Comparison of ENCODE assay signal across 13 cellular contexts in genomic region chrX:123570011-123570590, GRCh38.
"Had no signal": no experiment of that assay in that cellular context is flagged by ENCODE, and none has a peak within 500 bp of the region (broad histone marks: within the 10 kb centered on the region; RNA-seq: fewer than 3 reads in every experiment).

No MANE protein-coding gene starts in this region.

- DNase-seq: activated CD4-positive, alpha-beta T cell treated with anti-CD3 and anti-CD28 coated beads, Interleukin-2, amount 50 U/mL, for 48 hours; activated gamma-delta T cell; effector CD8-positive, alpha-beta T cell; immature natural killer cell; lower lobe of right lung; spleen; stimulated activated CD4-positive, alpha-beta T cell treated with anti-CD3 and anti-CD28 coated beads, Interleukin-4, amount 100 ng/mL, for 4 hours; testis had no signal

- H3K27ac Mint-ChIP-seq: activated naive CD4-positive, alpha-beta T cell treated with anti-CD3 and anti-CD28 coated beads, Interleukin-2, amount 50 U/mL, for 24 hours; dendritic cell treated with granulocyte-macrophage colony-stimulating factor and Interleukin-4, amounts not matched to agents 40 ng/mL and 50 ng/mL, for 4 days; immature natural killer cell; natural killer cell treated with Interleukin-12 subunit alpha and Interleukin-12 subunit beta and Interleukin-15 and Interleukin-18, amount 100 ng/mL, for 72 hours; stimulated activated memory B cell treated with anti-CD40 and anti-IgM and Interleukin-4, amounts not matched to agents 10 μg/mL and 1 μg/mL and 100 μg/mL, for 72 hours had no signal

- H3K27me3 ChIP-seq: ascending aorta, spleen, testis had no signal

- H3K4me3 Mint-ChIP-seq: activated naive CD4-positive, alpha-beta T cell treated with anti-CD3 and anti-CD28 coated beads, Interleukin-2, amount 50 U/mL, for 24 hours; dendritic cell treated with granulocyte-macrophage colony-stimulating factor and Interleukin-4, amounts not matched to agents 40 ng/mL and 50 ng/mL, for 4 days; immature natural killer cell; natural killer cell treated with Interleukin-12 subunit alpha and Interleukin-12 subunit beta and Interleukin-15 and Interleukin-18, amount 100 ng/mL, for 72 hours; stimulated activated memory B cell treated with anti-CD40 and anti-IgM and Interleukin-4, amounts not matched to agents 10 μg/mL and 1 μg/mL and 100 μg/mL, for 72 hours had no signal

- H3K4me1 Mint-ChIP-seq: activated naive CD4-positive, alpha-beta T cell treated with anti-CD3 and anti-CD28 coated beads, Interleukin-2, amount 50 U/mL, for 24 hours; immature natural killer cell; stimulated activated memory B cell treated with anti-CD40 and anti-IgM and Interleukin-4, amounts not matched to agents 10 μg/mL and 1 μg/mL and 100 μg/mL, for 72 hours had no signal

- H3K36me3 ChIP-seq: ascending aorta, lower lobe of right lung, spleen had no signal

- H3K9me3 ChIP-seq: ascending aorta, lower lobe of right lung, testis had no signal

- H3K27ac ChIP-seq: ascending aorta, lower lobe of right lung, spleen, testis had no signal

- H3K27me3 Mint-ChIP-seq: stimulated activated memory B cell treated with anti-CD40 and anti-IgM and Interleukin-4, amounts not matched to agents 10 μg/mL and 1 μg/mL and 100 μg/mL, for 72 hours had no signal

- H3K4me3 ChIP-seq: ascending aorta, lower lobe of right lung, spleen, testis had no signal

- H3K36me3 Mint-ChIP-seq: stimulated activated memory B cell treated with anti-CD40 and anti-IgM and Interleukin-4, amounts not matched to agents 10 μg/mL and 1 μg/mL and 100 μg/mL, for 72 hours had no signal

- ATAC-seq: lower lobe of right lung; stimulated activated memory B cell treated with anti-CD40 and anti-IgM and Interleukin-4, amounts not matched to agents 10 μg/mL and 1 μg/mL and 100 μg/mL, for 72 hours had no signal

- H3K4me1 ChIP-seq: ascending aorta, lower lobe of right lung, spleen, testis had no signal
